ENCODE assay signal across 12 cellular contexts in genomic region chr1:30750751-30751291, GRCh38. TPM values are rescaled to one million over a fixed set of nuclear protein-coding genes. Genes with fewer than 3 reads are reported as not detected.
DNase-seq lines count a peak whose midpoint lies in the region; ATAC-seq and TF ChIP-seq lines count a peak whose summit lies in the region.
"Had no signal": no experiment of that assay in that cellular context is flagged by ENCODE, and none has a peak within 500 bp of the region (broad histone marks: within the 10 kb centered on the region; RNA-seq: fewer than 3 reads in every experiment).

No MANE protein-coding gene starts in this region.

- no peak for TF ChIP-seq POLR2A in Peyer's patch (IDR thresholded peaks at IDR 0.05)

- H3K4me3 ChIP-seq in BLaER1, result peak overlapping the region; percentile 93
- H3K4me3 ChIP-seq in Peyer's patch, result peak overlapping the region in 1 of 4 donors; percentile 13
- H3K4me3 ChIP-seq in esophagus (ENCODE audit: low read depth in 1 of 2, low read length in 2 of 2), result no peak overlapping the region
- H3K4me3 ChIP-seq: SJSA1 had no signal

- H3K4me1 ChIP-seq in BLaER1 (peaks cover 89% of the 10 kb centered on the region), Peyer's patch (peaks cover 0 to 68% (median 42%) of the 10 kb centered on the region in 4 donors), esophagus (ENCODE audit: control insufficient read depth in 2 of 2, insufficient read depth in 2 of 2, low read length in 1 of 2) (peaks cover 0 to 30% of the 10 kb centered on the region in 2 donors)

- H3K9ac ChIP-seq in BLaER1, result peak overlapping the region; percentile 98

- no peaks in the 10 kb centered on the region for H3K9me3 ChIP-seq in BLaER1
- no peaks in the 10 kb centered on the region for H3K9me3 ChIP-seq in Peyer's patch
- H3K9me3 ChIP-seq in esophagus (ENCODE audit: control insufficient read depth in 2 of 2, insufficient read depth in 1 of 2, low read depth in 1 of 2, low read length in 1 of 2), result no peaks in the 10 kb centered on the region
- H3K9me3 ChIP-seq: SJSA1 had no signal

- H4K20me1 ChIP-seq in BLaER1, result peaks cover 59% of the 10 kb centered on the region

- DNase-seq in Peyer's patch (peak in 2 of 3 donors; percentile 89 to 92), NCI-H128 (lab: John Stamatoyannopoulos, UW; ENCODE audit: unreplicated experiment) (no peak), NCI-H345 (lab: John Stamatoyannopoulos, UW) (no peak)
- DNase-seq in stimulated activated naive CD4-positive, alpha-beta T cell treated with Interleukin-2 at 50 U/mL for 16 hours (lab: John Stamatoyannopoulos, UW), result no peak
- DNase-seq: activated CD8-positive, alpha-beta memory T cell treated with anti-CD3 and anti-CD28 coated beads, Interleukin-2, amount 50 U/mL, for 48 hours; effector CD4-positive, alpha-beta T cell; GOT3 had no signal

- H3K27ac ChIP-seq in BLaER1, result peak overlapping the region; percentile 98
- peak overlapping the region; percentile 54 to 97 (median 78) for H3K27ac ChIP-seq in Peyer's patch
- peak overlapping the region; percentile 22 to 67 for H3K27ac ChIP-seq in esophagus (ENCODE audit: low read depth in 2 of 2, low read length in 1 of 2)
- H3K27ac ChIP-seq: SJSA1 had no signal

- 74 to 76% methylated on average over 10 of the region's 10 CpGs for WGBS in esophagus, 2 donors

- H3K27me3 ChIP-seq in BLaER1, result no peaks in the 10 kb centered on the region
- no peaks in the 10 kb centered on the region for H3K27me3 ChIP-seq in Peyer's patch
- H3K27me3 ChIP-seq in esophagus (ENCODE audit: control insufficient read depth in 1 of 2, insufficient read depth in 2 of 2, low read length in 2 of 2), result no peaks in the 10 kb centered on the region
- H3K27me3 ChIP-seq: SJSA1 had no signal

- ATAC-seq in GM19043 (IDR thresholded peaks at IDR 0.05; ENCODE audit: low read depth, unreplicated experiment), result peak; percentile 27
- no peak for ATAC-seq in HG02763 (IDR thresholded peaks at IDR 0.05; ENCODE audit: unreplicated experiment)

- H3K36me3 ChIP-seq in BLaER1, result peaks cover 85% of the 10 kb centered on the region
- H3K36me3 ChIP-seq in Peyer's patch, result no peaks in the 10 kb centered on the region
- no peaks in the 10 kb centered on the region for H3K36me3 ChIP-seq in esophagus (ENCODE audit: control insufficient read depth in 2 of 2, insufficient read depth in 2 of 2, low read length in 1 of 2)
- H3K36me3 ChIP-seq: SJSA1 had no signal

- TF ChIP-seq CTCF in Peyer's patch (IDR thresholded peaks at IDR 0.05), result no peak

- peak overlapping the region; percentile 98 for H3K4me2 ChIP-seq in BLaER1

RNA-seq across cellular contexts. Expression of gene LAPTM5, which starts 6.8 kb away (rescaled TPM):
- total RNA-seq in Peyer's patch, result 10 to 100 TPM; 10.3 to 77.6 (median 18.3) TPM
- 10 to 100 TPM in 1 of 2 donors, 1 to 10 TPM in 1; 10.0 to 15.5 TPM for polyA plus RNA-seq in esophagus
- total RNA-seq: SJSA1 had no signal

RNA-seq across cellular contexts. Expression of gene MATN1, which starts 27.4 kb away (rescaled TPM):
- not detected for total RNA-seq in Peyer's patch
- polyA plus RNA-seq in esophagus, result under 1 TPM; 0.01 to 0.02 TPM

Comparison
In these comparisons a context has a peak if more than half of its experiments do, and no peak if none do; other contexts are left out.
1. H3K27ac ChIP-seq: peak in every context shown above with its lines; median percentile 98 in BLaER1; 78 in Peyer's patch; 44 in esophagus.
2. DNase-seq: peak in Peyer's patch (2 of 3); none in stimulated activated naive CD4-positive, alpha-beta T cell treated with Interleukin-2 at 50 U/mL for 16 hours (single experiment), NCI-H128 (single experiment) and NCI-H345 (single experiment).